2 cellular contexts compared by ENCODE assay signal in genomic region chr7:88069093-88069492, GRCh38.
TF ChIP-seq lines count a peak whose summit lies in the region.

No MANE protein-coding gene starts in this region.

TF ChIP-seq in HEK293, 187 proteins besides CTCF, POLR2A, EP300 and RAD21:
- no peak for TF ChIP-seq PRDM4 (tag by site-specific recombination; IDR thresholded peaks at IDR 0.05)
- 0 out of 2 replicates have a peak, but pooled peaks have one; percentile 26 for TF ChIP-seq PRDM1 (tag by site-specific recombination; IDR thresholded peaks at IDR 0.05)

TF ChIP-seq in K562, 482 proteins besides CTCF, POLR2A, EP300 and RAD21 (continued from another document):
- TF ChIP-seq, protein P1, sequence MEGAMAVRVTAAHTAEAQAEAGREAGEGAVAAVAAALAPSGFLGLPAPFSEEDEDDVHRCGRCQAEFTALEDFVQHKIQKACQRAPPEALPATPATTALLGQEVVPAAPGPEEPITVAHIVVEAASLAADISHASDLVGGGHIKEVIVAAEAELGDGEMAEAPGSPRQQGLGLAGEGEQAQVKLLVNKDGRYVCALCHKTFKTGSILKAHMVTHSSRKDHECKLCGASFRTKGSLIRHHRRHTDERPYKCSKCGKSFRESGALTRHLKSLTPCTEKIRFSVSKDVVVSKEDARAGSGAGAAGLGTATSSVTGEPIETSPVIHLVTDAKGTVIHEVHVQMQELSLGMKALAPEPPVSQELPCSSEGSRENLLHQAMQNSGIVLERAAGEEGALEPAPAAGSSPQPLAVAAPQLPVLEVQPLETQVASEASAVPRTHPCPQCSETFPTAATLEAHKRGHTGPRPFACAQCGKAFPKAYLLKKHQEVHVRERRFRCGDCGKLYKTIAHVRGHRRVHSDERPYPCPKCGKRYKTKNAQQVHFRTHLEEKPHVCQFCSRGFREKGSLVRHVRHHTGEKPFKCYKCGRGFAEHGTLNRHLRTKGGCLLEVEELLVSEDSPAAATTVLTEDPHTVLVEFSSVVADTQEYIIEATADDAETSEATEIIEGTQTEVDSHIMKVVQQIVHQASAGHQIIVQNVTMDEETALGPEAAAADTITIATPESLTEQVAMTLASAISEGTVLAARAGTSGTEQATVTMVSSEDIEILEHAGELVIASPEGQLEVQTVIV (CRISPR knock-in tag; IDR thresholded peaks at IDR 0.05; ENCODE audit: borderline replicate concordance) = no peak
- TF ChIP-seq MAFF (IDR thresholded peaks at IDR 0.05; ENCODE audit: low read length) = 0 out of 2 replicates have a peak, but pooled peaks have one; percentile 3
- TF ChIP-seq OTX1 (CRISPR knock-in tag; IDR thresholded peaks at IDR 0.05) = 0 out of 2 replicates have a peak, but pooled peaks have one; percentile 48
- TF ChIP-seq ZNF316 (IDR thresholded peaks at IDR 0.05) = peak; percentile 84
- TF ChIP-seq PPARD (CRISPR knock-in tag; IDR thresholded peaks at IDR 0.05) = no peak
- no peak for TF ChIP-seq ZNF232 (CRISPR knock-in tag; IDR thresholded peaks at IDR 0.05)
- TF ChIP-seq POLR2B (IDR thresholded peaks at IDR 0.05; ENCODE audit: low read depth, partially characterized antibody) = no peak
- TF ChIP-seq MAFG (tag; conservative IDR thresholded peaks at IDR 0.05) = peak; percentile 58
- no peak for TF ChIP-seq HIVEP1 (CRISPR knock-in tag; IDR thresholded peaks at IDR 0.05)
